Comparison of ENCODE assay signal across 9 cellular contexts in the genomic region with DNA sequence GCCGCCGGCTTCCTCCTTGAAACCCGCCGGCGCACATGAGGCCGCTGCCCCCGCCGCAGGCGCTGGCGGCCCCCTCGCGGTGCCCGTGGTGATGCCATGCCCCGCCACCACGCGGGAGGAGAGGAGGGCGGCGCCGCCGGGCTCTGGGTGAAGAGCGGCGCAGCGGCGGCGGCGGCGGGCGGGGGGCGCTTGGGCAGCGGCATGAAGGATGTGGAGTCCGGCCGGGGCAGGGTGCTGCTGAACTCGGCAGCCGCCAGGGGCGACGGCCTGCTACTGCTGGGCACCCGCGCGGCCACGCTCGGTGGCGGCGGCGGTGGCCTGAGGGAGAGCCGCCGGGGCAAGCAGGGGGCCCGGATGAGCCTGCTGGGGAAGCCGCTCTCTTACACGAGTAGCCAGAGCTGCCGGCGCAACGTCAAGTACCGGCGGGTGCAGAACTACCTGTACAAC. TPM values are rescaled to one million over a fixed set of nuclear protein-coding genes. Genes with fewer than 3 reads are reported as not detected.
DNase-seq lines count a peak whose midpoint lies in the region; ATAC-seq and TF ChIP-seq lines count a peak whose summit lies in the region.
"Had no signal": no experiment of that assay in that cellular context is flagged by ENCODE, and none has a peak within 500 bp of the region (broad histone marks: within the 10 kb centered on the region; RNA-seq: fewer than 3 reads in every experiment).

No MANE protein-coding gene starts in this region.

- H3K27me3 ChIP-seq in BLaER1 (no peaks in the 10 kb centered on the region), RWPE2 (ENCODE audit: insufficient read depth, poor library complexity, severe bottlenecking) (no peaks in the 10 kb centered on the region), right atrium auricular region (peaks cover 6 to 11% of the 10 kb centered on the region in 2 donors), gastrocnemius medialis (no peaks in the 10 kb centered on the region), PC-3 (ENCODE audit: low read length) (no peaks in the 10 kb centered on the region)

- H3K27me3 Mint-ChIP-seq in activated naive CD4-positive, alpha-beta T cell treated with anti-CD3 and anti-CD28 coated beads, Interleukin-2, amount 50 U/mL, for 24 hours, result no peaks in the 10 kb centered on the region

- H3K9me3 Mint-ChIP-seq in activated naive CD4-positive, alpha-beta T cell treated with anti-CD3 and anti-CD28 coated beads, Interleukin-2, amount 50 U/mL, for 24 hours, result no peaks in the 10 kb centered on the region

- H4K20me1 ChIP-seq in BLaER1 (peaks cover 10% of the 10 kb centered on the region; the same call in 1 of the 2 replicates), PC-3 (ENCODE audit: low read length) (no peaks in the 10 kb centered on the region)

- H3F3A ChIP-seq in PC-3 (ENCODE audit: low read length, unreplicated experiment), result no peaks in the 10 kb centered on the region

- peaks cover 10% of the 10 kb centered on the region for H3K36me3 Mint-ChIP-seq in activated naive CD4-positive, alpha-beta T cell treated with anti-CD3 and anti-CD28 coated beads, Interleukin-2, amount 50 U/mL, for 24 hours

- H3K9me3 ChIP-seq in BLaER1 (no peaks in the 10 kb centered on the region), RWPE2 (ENCODE audit: severe bottlenecking) (no peaks in the 10 kb centered on the region), right atrium auricular region (no peaks in the 10 kb centered on the region), gastrocnemius medialis (no peaks in the 10 kb centered on the region), PC-3 (ENCODE audit: low read length) (no peaks in the 10 kb centered on the region)

- H3K4me3 ChIP-seq in BLaER1 (peak overlapping the region; percentile 85), RWPE2 (ENCODE audit: severe bottlenecking) (peak overlapping the region; percentile 52), right atrium auricular region (peak overlapping the region; percentile 32 to 51), gastrocnemius medialis (peak overlapping the region; percentile 66 to 83 (median 76)), PC-3 (ENCODE audit: low read length) (no peak overlapping the region)

- H3K4me3 Mint-ChIP-seq in activated naive CD4-positive, alpha-beta T cell treated with anti-CD3 and anti-CD28 coated beads, Interleukin-2, amount 50 U/mL, for 24 hours, result peak overlapping the region; percentile 98

- H3K9ac ChIP-seq in BLaER1, result peak overlapping the region; percentile 98
- H3K9ac ChIP-seq in PC-3 (ENCODE audit: low read length), result no peak overlapping the region

- no TSS peak for BruUV-seq in PC-3 (replicated peaks; lab: Mats Ljungman, UMichigan)

- H3K4me2 ChIP-seq in BLaER1 (peak overlapping the region; percentile 94), PC-3 (ENCODE audit: low read length) (no peak overlapping the region)

- in situ Hi-C loops in gastrocnemius medialis (cut with MboI; ENCODE audit: low sequenced_read_pairs in 4 of 4), result loop anchor here in 1 of 4 donors (25.0 kb wide), 1 partner anchor 210 kb away; no protein-coding TSS in a partner anchor

- peaks cover 64% of the 10 kb centered on the region for H3K4me1 ChIP-seq in BLaER1
- H3K4me1 ChIP-seq in RWPE2 (ENCODE audit: insufficient read depth, poor library complexity, severe bottlenecking), result peaks cover 13% of the 10 kb centered on the region
- H3K4me1 ChIP-seq in right atrium auricular region, result peaks cover 0 to 38% of the 10 kb centered on the region in 2 donors
- H3K4me1 ChIP-seq in gastrocnemius medialis, result peaks cover 13 to 38% of the 10 kb centered on the region in 2 donors
- H3K4me1 ChIP-seq in PC-3 (ENCODE audit: insufficient read depth, low read length), result no peaks in the 10 kb centered on the region

- no peaks in the 10 kb centered on the region for H3K79me2 ChIP-seq in PC-3 (ENCODE audit: low read length)

- DNase-seq in RWPE2 (ENCODE audit: low spot score) (peak; percentile 68), right atrium auricular region (ENCODE audit: low spot score) (no peak), gastrocnemius medialis (peak in 1 of 2 donors; percentile 54), PC-3 (no peak)

- peaks cover 79% of the 10 kb centered on the region for H3K4me1 Mint-ChIP-seq in activated naive CD4-positive, alpha-beta T cell treated with anti-CD3 and anti-CD28 coated beads, Interleukin-2, amount 50 U/mL, for 24 hours

- CTCF ChIA-PET in PC-3 (lab: Charles Lee), result no interaction called here

- H3K27ac ChIP-seq in BLaER1, result peak overlapping the region; percentile 99
- peak overlapping the region; percentile 34 for H3K27ac ChIP-seq in RWPE2 (ENCODE audit: poor library complexity, severe bottlenecking)
- no peak overlapping the region for H3K27ac ChIP-seq in right atrium auricular region
- H3K27ac ChIP-seq in gastrocnemius medialis, result peak overlapping the region; percentile 64 to 82 (median 80)
- no peak overlapping the region for H3K27ac ChIP-seq in PC-3 (ENCODE audit: low read length)

- TF ChIP-seq CTCF in RWPE2 (IDR thresholded peaks at IDR 0.05; ENCODE audit: poor library complexity, severe bottlenecking), result peak; percentile 31
- TF ChIP-seq CTCF in right atrium auricular region (IDR thresholded peaks at IDR 0.05), result peak in 1 of 2 donors; percentile 25
- TF ChIP-seq CTCF in gastrocnemius medialis (IDR thresholded peaks at IDR 0.05 in 4 of 5, conservative IDR thresholded peaks at IDR 0.05 in 1 of 5), result peak in 4 of 5 experiments; percentile 23 to 42 (median 32)
- no peak for TF ChIP-seq CTCF in PC-3 (conservative IDR thresholded peaks at IDR 0.05; ENCODE audit: low read depth, low read length)

- peaks cover 4% of the 10 kb centered on the region for H3K36me3 ChIP-seq in BLaER1
- H3K36me3 ChIP-seq in RWPE2 (ENCODE audit: low read depth), result no peaks in the 10 kb centered on the region
- no peaks in the 10 kb centered on the region for H3K36me3 ChIP-seq in right atrium auricular region
- no peaks in the 10 kb centered on the region for H3K36me3 ChIP-seq in gastrocnemius medialis
- no peaks in the 10 kb centered on the region for H3K36me3 ChIP-seq in PC-3 (ENCODE audit: low read depth, low read length)

- no peak overlapping the region for H3K27ac Mint-ChIP-seq in activated naive CD4-positive, alpha-beta T cell treated with anti-CD3 and anti-CD28 coated beads, Interleukin-2, amount 50 U/mL, for 24 hours

- POLR2A ChIA-PET in PC-3 (lab: Charles Lee; ENCODE audit: unreplicated experiment), result no interaction called here

- ATAC-seq in GM19351 (IDR thresholded peaks at IDR 0.05; ENCODE audit: unreplicated experiment), result peak; percentile 20
- peak; percentile 28 for ATAC-seq in HG03571 (IDR thresholded peaks at IDR 0.05; ENCODE audit: unreplicated experiment)
- ATAC-seq in RWPE2 (ENCODE audit: low read depth), result peak; percentile 62
- ATAC-seq in gastrocnemius medialis, result peak; percentile 46 to 53
- no peak for ATAC-seq in PC-3

- intact Hi-C loops in gastrocnemius medialis (cut with DNase I; ENCODE audit: low total_unique reads), result loop anchor here (2.0 to 10.0 kb wide), 5 partner anchors 195 to 560 kb away; no protein-coding TSS in a partner anchor
- intact Hi-C loops in PC-3 (cut with micrococcal nuclease), result no loop called here

- no peak overlapping the region for H2AFZ ChIP-seq in PC-3 (ENCODE audit: low read length)

- no peak for TF ChIP-seq POLR2A in gastrocnemius medialis (IDR thresholded peaks at IDR 0.05)

- no peaks in the 10 kb centered on the region for H3K9me2 ChIP-seq in PC-3 (replicated peaks; ENCODE audit: low read length)

RNA-seq across cellular contexts. Expression of a gene that starts 0.3 kb away (rescaled TPM):
- total RNA-seq in right atrium auricular region, result under 1 TPM in 1 of 2 donors, not detected in 1; 0.67 TPM
- 10 to 100 TPM in 3 of 4 donors, 1 to 10 TPM in 1; 5.3 to 19.3 (median 15.1) TPM for total RNA-seq in gastrocnemius medialis
- total RNA-seq in PC-3 (2014; rRNA removed), result 0.17 TPM in 1 of 2 replicates, not detected in the other
- total RNA-seq: RPMI7951 had no signal

Comparison
In these comparisons a context has a peak if more than half of its experiments do, and no peak if none do; other contexts are left out.
1. H3K27ac ChIP-seq: peak in BLaER1 (single experiment), RWPE2 (single experiment) and gastrocnemius medialis (4 of 4); none in right atrium auricular region (0 of 2) and PC-3 (single experiment).